In genomic region chr20:19887566-19888268, GRCh38 we compare ENCODE assay signal across 9 cellular contexts.
DNase-seq lines count a peak whose midpoint lies in the region; ATAC-seq and TF ChIP-seq lines count a peak whose summit lies in the region.
"Had no signal": no experiment of that assay in that cellular context is flagged by ENCODE, and none has a peak within 500 bp of the region (broad histone marks: within the 10 kb centered on the region; RNA-seq: fewer than 3 reads in every experiment).

No MANE protein-coding gene starts in this region.

- no peaks in the 10 kb centered on the region for H3K9me3 Mint-ChIP-seq in CD8-positive, alpha-beta T cell
- H3K9me3 Mint-ChIP-seq: dendritic cell treated with granulocyte-macrophage colony-stimulating factor and Interleukin-4, amounts not matched to agents 40 ng/mL and 50 ng/mL, for 4 days had no signal

- peak overlapping the region; percentile 20 for H3K9ac ChIP-seq in muscle layer of colon (ENCODE audit: low read length)

- peaks cover 57% of the 10 kb centered on the region for H3K4me1 ChIP-seq in muscle layer of colon (ENCODE audit: insufficient read depth, low read length)
- peaks cover 0 to 67% (median 39%) of the 10 kb centered on the region in 4 donors for H3K4me1 ChIP-seq in tibial artery
- H3K4me1 ChIP-seq in CD8-positive, alpha-beta T cell (ENCODE audit: insufficient read depth, low read length), result no peaks in the 10 kb centered on the region

- POLR2A ChIA-PET in CD8-positive, alpha-beta T cell (lab: Charles Lee), result no interaction called here

- H3K27me3 ChIP-seq in muscle layer of colon (ENCODE audit: control insufficient read depth in 1 of 2, insufficient read depth in 2 of 2, low read length in 2 of 2), result no peaks in the 10 kb centered on the region
- no peaks in the 10 kb centered on the region for H3K27me3 ChIP-seq in tibial artery
- no peaks in the 10 kb centered on the region for H3K27me3 ChIP-seq in CD8-positive, alpha-beta T cell (ENCODE audit: insufficient read depth, low read length)

- DNase-seq in epithelial cell of prostate (ENCODE audit: low read depth, low spot score), result no peak
- no peak for DNase-seq in tibial artery
- DNase-seq in MV-4-11 (lab: John Stamatoyannopoulos, UW), result no peak
- no peak for DNase-seq in NCI-H2029 (lab: John Stamatoyannopoulos, UW)
- no peak for DNase-seq in CD8-positive, alpha-beta T cell
- DNase-seq: activated CD4-positive, alpha-beta T cell treated with anti-CD3 and anti-CD28 coated beads, Interleukin-2, amount 50 U/mL, for 4 hours had no signal

- H3K36me3 Mint-ChIP-seq in CD8-positive, alpha-beta T cell, result no peaks in the 10 kb centered on the region

- no peak for ATAC-seq in CD8-positive, alpha-beta T cell

- H3K4me3 Mint-ChIP-seq in CD8-positive, alpha-beta T cell, result no peak overlapping the region
- H3K4me3 Mint-ChIP-seq: dendritic cell treated with granulocyte-macrophage colony-stimulating factor and Interleukin-4, amounts not matched to agents 40 ng/mL and 50 ng/mL, for 4 days had no signal

- H3K9me3 ChIP-seq in muscle layer of colon (ENCODE audit: low read length) (no peaks in the 10 kb centered on the region), tibial artery (no peaks in the 10 kb centered on the region)
- no peaks in the 10 kb centered on the region for H3K9me3 ChIP-seq in CD8-positive, alpha-beta T cell (ENCODE audit: low read length)

- H3K36me3 ChIP-seq in muscle layer of colon (ENCODE audit: insufficient read depth, low read length) (no peaks in the 10 kb centered on the region), tibial artery (peaks cover 0 to 6% (median 0%) of the 10 kb centered on the region in 3 donors)
- no peaks in the 10 kb centered on the region for H3K36me3 ChIP-seq in CD8-positive, alpha-beta T cell (ENCODE audit: insufficient read depth, low read length)

- intact Hi-C loops in tibial artery (cut with DNase I; ENCODE audit: low total_unique reads), result no loop called here
- intact Hi-C loops in CD8-positive, alpha-beta T cell (cut with DNase I, micrococcal nuclease), result no loop called here

- no peaks in the 10 kb centered on the region for H3K4me1 Mint-ChIP-seq in CD8-positive, alpha-beta T cell (ENCODE audit: low read depth)

- H3K27ac ChIP-seq in epithelial cell of prostate (peak overlapping the region; percentile 97), muscle layer of colon (ENCODE audit: low read depth, low read length) (peak overlapping the region; percentile 93), tibial artery (peak overlapping the region; percentile 82 to 86)
- H3K27ac ChIP-seq in CD8-positive, alpha-beta T cell (ENCODE audit: low read depth, low read length), result no peak overlapping the region

- H3K4me3 ChIP-seq in WI38 (ENCODE audit: low read depth, low read length), result peak overlapping the region; percentile 78
- peak overlapping the region in 1 of 2 donors; percentile 55 for H3K4me3 ChIP-seq in muscle layer of colon (ENCODE audit: low read depth in 1 of 2, low read length in 2 of 2)
- peak overlapping the region; percentile 0 to 32 for H3K4me3 ChIP-seq in tibial artery
- no peak overlapping the region for H3K4me3 ChIP-seq in CD8-positive, alpha-beta T cell (ENCODE audit: low read depth, low read length)

- CTCF ChIA-PET in CD8-positive, alpha-beta T cell (lab: Charles Lee), result no interaction called here

- peaks cover 16% of the 10 kb centered on the region for H3K27me3 Mint-ChIP-seq in CD8-positive, alpha-beta T cell (ENCODE audit: low read depth)

- no peak overlapping the region for H3K27ac Mint-ChIP-seq in CD8-positive, alpha-beta T cell

- TF ChIP-seq CTCF in WI38 (IDR thresholded peaks at IDR 0.05; ENCODE audit: low read depth, low read length) (no peak), tibial artery (IDR thresholded peaks at IDR 0.05) (no peak)
- TF ChIP-seq CTCF in CD8-positive, alpha-beta T cell (IDR thresholded peaks at IDR 0.05), result no peak
